In the genomic region with DNA sequence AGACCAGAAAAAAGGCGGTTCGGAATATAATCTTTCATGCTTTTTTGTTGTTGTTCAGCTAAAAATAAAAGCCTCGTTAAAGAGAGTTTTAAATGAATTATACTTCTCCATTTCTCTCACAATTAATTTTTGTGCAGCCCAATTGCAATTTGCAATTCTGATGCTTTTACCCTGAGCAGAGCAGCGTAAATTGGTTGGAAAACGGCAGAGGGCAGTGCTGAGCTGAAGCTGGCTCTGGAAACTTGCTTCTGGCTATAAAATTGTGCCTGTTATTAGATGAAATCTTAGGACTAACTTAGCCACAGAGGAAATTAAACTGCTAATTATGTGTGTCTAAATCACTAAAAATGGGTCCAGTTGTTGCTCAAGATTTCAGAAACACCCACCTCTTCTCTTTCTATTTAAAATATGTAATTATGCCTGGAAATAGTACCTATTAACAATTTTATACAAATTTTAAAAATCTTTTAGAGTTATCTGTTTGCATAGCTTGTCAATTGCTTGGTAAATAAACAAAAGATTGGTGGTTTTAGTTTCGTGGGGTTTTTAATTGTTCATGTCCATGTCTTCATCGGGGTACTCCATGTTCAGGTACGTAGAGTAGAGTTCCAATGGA, we compare ENCODE assay signal across 8 cellular contexts.
A peak's percentile ranks its signal among the peaks of the same experiment; 100 is the strongest.
DNase-seq lines count a peak whose midpoint lies in the region; FAIRE-seq and TF ChIP-seq lines count a peak whose summit lies in the region.

No MANE protein-coding gene starts in this region.

- H4K5ac ChIP-seq in H1 (ENCODE audit: insufficient read length, low read depth, low read length) = no peak overlapping the region

- H3K4me3 Mint-ChIP-seq in activated T-helper 2 cell treated with anti-CD3 and anti-CD28 coated beads, Interferon-gamma antibody, Interleukin-2, Interleukin-4, amounts not matched to agents 10 μg/mL and 5 μg/mL and 100 μg/mL, durations not matched to agents 14 hours and 24 hours and 36 hours (ENCODE audit: low read depth) = no peak overlapping the region

- H4K91ac ChIP-seq in H1 (replicated peaks; ENCODE audit: insufficient read length, low read length) = no peak overlapping the region

- H2BK15ac ChIP-seq in H1 (ENCODE audit: low read length) = no peak overlapping the region

- H4K20me1 ChIP-seq in KMS-11 (ENCODE audit: insufficient read depth) (no peaks in the 10 kb centered on the region), H1 (replicated peaks in 1 of 2; ENCODE audit: control insufficient read depth in 1 of 2, insufficient read depth in 2 of 2, low read length in 2 of 2) (no peaks in the 10 kb centered on the region)

- H3K23ac ChIP-seq in H1 (ENCODE audit: insufficient read length) = no peak overlapping the region

- H2AFZ ChIP-seq in KMS-11 (ENCODE audit: low read depth) (no peak overlapping the region), H1 (ENCODE audit: low read length) (no peak overlapping the region)

- H3K23me2 ChIP-seq in H1 (ENCODE audit: low read depth, low read length) = no peaks in the 10 kb centered on the region

- H3K27me3 Mint-ChIP-seq in activated T-helper 2 cell treated with anti-CD3 and anti-CD28 coated beads, Interferon-gamma antibody, Interleukin-2, Interleukin-4, amounts not matched to agents 10 μg/mL and 5 μg/mL and 100 μg/mL, durations not matched to agents 14 hours and 24 hours and 36 hours (ENCODE audit: low read depth) = no peaks in the 10 kb centered on the region

- no peak overlapping the region for H3K4me2 ChIP-seq in KMS-11
- no peak overlapping the region for H3K4me2 ChIP-seq in H1 (ENCODE audit: insufficient read depth in 1 of 2, low read depth in 2 of 2, low read length in 2 of 2)

- DNase-seq in ELF-1 (ENCODE audit: low read depth, low spot score) (peak; percentile 44), SJSA1 (ENCODE audit: low read depth in 1 of 2, low spot score in 2 of 2) (peak; percentile 51 to 57), H1 (ENCODE audit: low read depth in 1 of 2, low spot score in 2 of 2) (peak in 1 of 2 experiments; percentile 66), lung microvascular endothelial cell (ENCODE audit: low read depth in 2 of 2) (peak; percentile 53 to 66), urothelium cell line (ENCODE audit: low spot score) (peak; percentile 40), GM13976 (ENCODE audit: low spot score) (no peak)
- DNase-seq in activated T-helper 2 cell treated with anti-CD3 and anti-CD28 coated beads, Interferon-gamma antibody, Interleukin-2, Interleukin-4, amounts not matched to agents 10 μg/mL and 5 μg/mL and 100 μg/mL, durations not matched to agents 14 hours and 24 hours and 36 hours (ENCODE audit: low spot score) = no peak

- H3K79me2 ChIP-seq in KMS-11 (ENCODE audit: insufficient read depth, low read depth) (no peaks in the 10 kb centered on the region), H1 (ENCODE audit: control insufficient read depth in 1 of 2, insufficient read depth in 2 of 2, low read length in 2 of 2) (no peaks in the 10 kb centered on the region)

- no peaks in the 10 kb centered on the region for H3K36me3 ChIP-seq in KMS-11 (ENCODE audit: insufficient read depth)
- H3K36me3 ChIP-seq in SJSA1 = no peaks in the 10 kb centered on the region
- no peaks in the 10 kb centered on the region for H3K36me3 ChIP-seq in H1 (ENCODE audit: control insufficient read depth in 2 of 4, insufficient read depth in 4 of 4, low read length in 3 of 4)

- in situ Hi-C loops in GM13976 (cut with MboI; ENCODE audit: low sequenced_read_pairs, unreplicated experiment) = no loop called here

- no peak overlapping the region for H3K9ac ChIP-seq in KMS-11
- no peak overlapping the region for H3K9ac ChIP-seq in H1 (replicated peaks in 1 of 4; ENCODE audit: extremely low read depth in 1 of 4, low read depth in 3 of 4, low read length in 3 of 4)

- WGBS in H1 (ENCODE audit: extremely low coverage in 1 of 2, insufficient coverage in 1 of 2, insufficient read length in 1 of 2, insufficient replicate concordance in 2 of 2, low coverage in 1 of 2, low lambda C conversion rate in 2 of 2, missing lambda C conversion rate in 1 of 2), 2 experiments = 52% methylated on average over 8 of the region's 8 CpGs; no CpG with 5 or more reads in 1 of the 2 experiments

- no peaks in the 10 kb centered on the region for H3K27me3 ChIP-seq in KMS-11 (ENCODE audit: insufficient read depth, low read depth)
- H3K27me3 ChIP-seq in SJSA1 (replicated peaks) = no peaks in the 10 kb centered on the region
- H3K27me3 ChIP-seq in H1 (replicated peaks in 1 of 4; ENCODE audit: control insufficient read depth in 3 of 4, extremely low read depth in 1 of 4, insufficient read depth in 3 of 4, low read length in 3 of 4) = no peaks in the 10 kb centered on the region

- H3K4me1 Mint-ChIP-seq in activated T-helper 2 cell treated with anti-CD3 and anti-CD28 coated beads, Interferon-gamma antibody, Interleukin-2, Interleukin-4, amounts not matched to agents 10 μg/mL and 5 μg/mL and 100 μg/mL, durations not matched to agents 14 hours and 24 hours and 36 hours (ENCODE audit: low read depth) = no peaks in the 10 kb centered on the region

- H3K27ac Mint-ChIP-seq in activated T-helper 2 cell treated with anti-CD3 and anti-CD28 coated beads, Interferon-gamma antibody, Interleukin-2, Interleukin-4, amounts not matched to agents 10 μg/mL and 5 μg/mL and 100 μg/mL, durations not matched to agents 14 hours and 24 hours and 36 hours = no peak overlapping the region

- H2BK120ac ChIP-seq in H1 (replicated peaks; ENCODE audit: low read depth, low read length) = no peak overlapping the region

- H3K27ac ChIP-seq in KMS-11 (no peak overlapping the region), SJSA1 (no peak overlapping the region), H1 (ENCODE audit: low read depth, low read length) (no peak overlapping the region)

- POLR2A ChIA-PET in H1 (lab: Charles Lee; ENCODE audit: partially characterized antibody) = no interaction called here

- H2BK12ac ChIP-seq in H1 (ENCODE audit: low read depth, low read length) = no peak overlapping the region

- no peaks in the 10 kb centered on the region for H3K9me3 Mint-ChIP-seq in activated T-helper 2 cell treated with anti-CD3 and anti-CD28 coated beads, Interferon-gamma antibody, Interleukin-2, Interleukin-4, amounts not matched to agents 10 μg/mL and 5 μg/mL and 100 μg/mL, durations not matched to agents 14 hours and 24 hours and 36 hours

- TF ChIP-seq CTCF in KMS-11 (conservative IDR thresholded peaks at IDR 0.05; ENCODE audit: low read depth, low read length) = peak; percentile 61
- TF ChIP-seq CTCF in H1 (IDR thresholded peaks at IDR 0.05; ENCODE audit: control extremely low read depth in 1 of 3, insufficient read depth in 1 of 3, low read depth in 1 of 3, low read length in 3 of 3) = peak; percentile 47 to 78 (median 77)
- no peak for TF ChIP-seq CTCF in GM13976 (IDR thresholded peaks at IDR 0.05; ENCODE audit: borderline replicate concordance, control extremely low read depth, extremely low read depth, insufficient read depth, missing control alignments)

- FAIRE-seq in H1 (lab: Jason Lieb, UNC) (peak; percentile 79), urothelium cell line (lab: Jason Lieb, UNC) (no peak)

- no peak overlapping the region for H2BK20ac ChIP-seq in H1 (ENCODE audit: low read length)

- CTCF ChIA-PET in H1 (lab: Charles Lee; ENCODE audit: partially characterized antibody) = interaction anchor here (0.7 to 4.0 kb wide), 42 partner anchors 9 to 624 kb away, joined by 3 to 25 read pairs (median 4); no protein-coding TSS in a partner anchor

- H2BK5ac ChIP-seq in H1 (ENCODE audit: low read depth, low read length) = no peak overlapping the region

- no peak overlapping the region for H3K18ac ChIP-seq in H1 (ENCODE audit: extremely low read depth, low read length)

- intact Hi-C loops in activated T-helper 2 cell treated with anti-CD3 and anti-CD28 coated beads, Interferon-gamma antibody, Interleukin-2, Interleukin-4, amounts not matched to agents 10 μg/mL and 5 μg/mL and 100 μg/mL, durations not matched to agents 14 hours and 24 hours and 36 hours (cut with micrococcal nuclease) = no loop called here

- H3K14ac ChIP-seq in H1 (ENCODE audit: insufficient read length) = no peak overlapping the region

- H3K4me3 ChIP-seq in KMS-11 (IDR thresholded peaks at IDR 0.05; ENCODE audit: insufficient read depth, low read depth, low read length) = no peak overlapping the region
- H3K4me3 ChIP-seq in SJSA1 = no peak overlapping the region
- no peak overlapping the region for H3K4me3 ChIP-seq in H1 (ENCODE audit: extremely low read depth in 1 of 4, insufficient read depth in 2 of 4, low read depth in 3 of 4, low read length in 4 of 4)

- TF ChIP-seq RAD21 in H1 (IDR thresholded peaks at IDR 0.05 in 1 of 2, conservative IDR thresholded peaks at IDR 0.05 in 1 of 2; ENCODE audit: low read depth in 2 of 2, low read length in 2 of 2) = peak; percentile 81 to 83

- H3K79me1 ChIP-seq in H1 (ENCODE audit: low read depth, low read length) = no peaks in the 10 kb centered on the region

- no peak for TF ChIP-seq POLR2A in H1 (IDR thresholded peaks at IDR 0.05; ENCODE audit: control extremely low read depth in 1 of 2, low read depth in 2 of 2, low read length in 2 of 2)

- H3K9me3 ChIP-seq in SJSA1 (replicated peaks) = no peaks in the 10 kb centered on the region
- H3K9me3 ChIP-seq in H1 (ENCODE audit: insufficient read depth in 2 of 2, low read depth in 1 of 2, low read length in 1 of 2) = no peaks in the 10 kb centered on the region

- TF ChIP-seq EP300 in H1 (IDR thresholded peaks at IDR 0.05; ENCODE audit: borderline replicate concordance in 1 of 2, low read depth in 2 of 2, low read length in 2 of 2) = no peak

- no peaks in the 10 kb centered on the region for H3K36me3 Mint-ChIP-seq in activated T-helper 2 cell treated with anti-CD3 and anti-CD28 coated beads, Interferon-gamma antibody, Interleukin-2, Interleukin-4, amounts not matched to agents 10 μg/mL and 5 μg/mL and 100 μg/mL, durations not matched to agents 14 hours and 24 hours and 36 hours (ENCODE audit: low read depth)

- H3K56ac ChIP-seq in H1 (replicated peaks; ENCODE audit: insufficient read length, low read depth, low read length) = no peak overlapping the region

- no peak overlapping the region for H3K4ac ChIP-seq in H1 (replicated peaks; ENCODE audit: insufficient read length, low read depth, low read length)

- H2AK5ac ChIP-seq in H1 (ENCODE audit: low read depth, low read length) = no peak overlapping the region

- H3K4me1 ChIP-seq in KMS-11 (ENCODE audit: low read depth, poor library complexity, severe bottlenecking) (no peaks in the 10 kb centered on the region), SJSA1 (replicated peaks) (peaks cover 9% of the 10 kb centered on the region), H1 (replicated peaks in 1 of 4; ENCODE audit: control insufficient read depth in 3 of 4, insufficient read depth in 4 of 4, low read length in 3 of 4) (peaks cover 0 to 11% (median 2%) of the 10 kb centered on the region in 4 experiments; a peak in 2 of 7 replicates)

- no peak overlapping the region for H4K8ac ChIP-seq in H1 (ENCODE audit: extremely low read depth, insufficient read depth, low read length)

TF ChIP-seq in H1, 55 proteins besides CTCF, POLR2A, EP300 and RAD21 (continues in another document):
- TF ChIP-seq BRCA1 (IDR thresholded peaks at IDR 0.05; ENCODE audit: low read depth, low read length) (no peak), JUN (IDR thresholded peaks at IDR 0.05; ENCODE audit: low read depth, low read length) (no peak)

Comparison
In these comparisons a context has a peak if more than half of its experiments do, and no peak if none do; other contexts are left out.
1. DNase-seq: peak in ELF-1 (single experiment), SJSA1 (2 of 2), lung microvascular endothelial cell (2 of 2) and urothelium cell line (single experiment); none in activated T-helper 2 cell treated with anti-CD3 and anti-CD28 coated beads, Interferon-gamma antibody, Interleukin-2, Interleukin-4, amounts not matched to agents 10 μg/mL and 5 μg/mL and 100 μg/mL, durations not matched to agents 14 hours and 24 hours and 36 hours (single experiment) and GM13976 (single experiment).